ENCODE assay signal across 8 cellular contexts in the genomic region with DNA sequence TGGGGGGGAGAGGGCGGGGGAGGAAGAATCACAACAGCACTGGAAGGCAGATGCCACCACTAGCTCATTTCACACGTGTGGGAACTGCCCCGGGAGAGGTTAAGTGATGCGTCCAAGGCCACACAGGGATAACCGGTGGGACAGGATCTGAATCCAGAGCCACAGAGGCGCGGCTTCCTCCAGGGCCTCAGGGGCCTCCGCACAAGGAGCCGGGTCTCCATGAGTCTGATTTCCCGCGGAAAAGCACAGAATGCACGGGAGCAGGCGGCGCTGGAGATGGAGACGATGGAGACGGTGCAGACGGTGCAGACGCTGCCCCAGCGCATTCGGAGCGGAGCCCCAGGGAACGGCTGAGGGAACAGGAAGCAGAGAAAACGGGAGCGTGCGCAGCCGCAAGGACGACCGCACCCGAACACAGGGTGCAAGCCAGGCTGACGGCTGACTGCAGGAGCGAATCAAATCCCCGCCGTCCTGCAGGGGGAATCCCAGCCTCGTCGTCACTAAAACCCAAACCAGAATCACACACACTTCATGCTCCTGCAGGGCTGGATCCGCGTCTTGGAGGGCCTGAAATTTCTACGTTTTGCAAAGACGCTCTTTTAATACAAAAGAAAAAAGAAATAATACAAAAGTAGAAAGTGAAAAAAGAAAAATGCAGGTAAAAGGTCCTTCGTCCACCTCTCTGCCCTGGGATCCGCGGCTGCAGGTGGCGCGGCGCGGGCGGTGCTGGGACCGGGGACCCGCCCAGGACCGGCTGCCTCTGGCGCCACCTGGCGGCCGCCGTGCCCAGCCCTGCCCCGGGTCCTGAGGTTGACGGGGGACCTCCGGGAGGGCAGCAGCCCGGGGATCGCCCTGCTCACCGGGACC. TPM values are rescaled to one million over a fixed set of nuclear protein-coding genes. Genes with fewer than 3 reads are reported as not detected.
DNase-seq lines count a peak whose midpoint lies in the region; ATAC-seq and TF ChIP-seq lines count a peak whose summit lies in the region.

No MANE protein-coding gene starts in this region.

- H3K27ac Mint-ChIP-seq in nephron progenitor cell = no peak overlapping the region
- H3K27ac Mint-ChIP-seq in stimulated activated naive CD8-positive, alpha-beta T cell treated with anti-CD3 and anti-CD28 coated beads, Interleukin-15, amount 100 ng/mL, for 72 hours = peak overlapping the region; percentile 54 to 69

- no peaks in the 10 kb centered on the region for H3K9me3 ChIP-seq in esophagus muscularis mucosa

- H3K4me1 Mint-ChIP-seq in nephron progenitor cell = peaks cover 52% of the 10 kb centered on the region
- peaks cover 12% of the 10 kb centered on the region for H3K4me1 Mint-ChIP-seq in stimulated activated naive CD8-positive, alpha-beta T cell treated with anti-CD3 and anti-CD28 coated beads, Interleukin-15, amount 100 ng/mL, for 72 hours

- peak; percentile 35 for DNase-seq in NCI-H460 (ENCODE audit: extremely low read depth, low read depth)
- peak; percentile 79 for DNase-seq in activated T-cell treated with anti-CD3 and anti-CD28 coated beads for 48 hours (ENCODE audit: low read depth)
- DNase-seq in esophagus muscularis mucosa (ENCODE audit: extremely low spot score) = no peak
- peak; percentile 87 for DNase-seq in nephron progenitor cell
- peak; percentile 74 to 82 for DNase-seq in stimulated activated naive CD8-positive, alpha-beta T cell treated with anti-CD3 and anti-CD28 coated beads, Interleukin-15, amount 100 ng/mL, for 72 hours
- DNase-seq in NCI-H1092 (lab: John Stamatoyannopoulos, UW) = no peak

- H3K4me1 ChIP-seq in esophagus muscularis mucosa = peaks cover 12 to 18% (median 15%) of the 10 kb centered on the region in 4 donors

- intact Hi-C loops in esophagus muscularis mucosa (cut with DNase I) = no loop called here

- H3K36me3 ChIP-seq in esophagus muscularis mucosa = peaks cover 6 to 55% (median 38%) of the 10 kb centered on the region in 4 donors

- peaks cover 16% of the 10 kb centered on the region for H3K36me3 Mint-ChIP-seq in nephron progenitor cell (ENCODE audit: low read depth)

- TF ChIP-seq CTCF in esophagus muscularis mucosa (IDR thresholded peaks at IDR 0.05) (peak in 2 of 3 experiments; percentile 72 to 94), nephron progenitor cell (IDR thresholded peaks at IDR 0.05) (peak; percentile 91)

- H3K4me3 ChIP-seq in esophagus muscularis mucosa = peak overlapping the region; percentile 42 to 58 (median 50)

- no peaks in the 10 kb centered on the region for H3K27me3 Mint-ChIP-seq in nephron progenitor cell (ENCODE audit: low read depth, poor library complexity)
- H3K27me3 Mint-ChIP-seq in stimulated activated naive CD8-positive, alpha-beta T cell treated with anti-CD3 and anti-CD28 coated beads, Interleukin-15, amount 100 ng/mL, for 72 hours = no peaks in the 10 kb centered on the region

- H3K9me3 Mint-ChIP-seq in nephron progenitor cell = no peaks in the 10 kb centered on the region
- H3K9me3 Mint-ChIP-seq in stimulated activated naive CD8-positive, alpha-beta T cell treated with anti-CD3 and anti-CD28 coated beads, Interleukin-15, amount 100 ng/mL, for 72 hours = no peaks in the 10 kb centered on the region

- TF ChIP-seq EP300 in esophagus muscularis mucosa (IDR thresholded peaks at IDR 0.05) = no peak

- H3K27me3 ChIP-seq in esophagus muscularis mucosa = no peaks in the 10 kb centered on the region

- TF ChIP-seq POLR2A in esophagus muscularis mucosa (IDR thresholded peaks at IDR 0.05; ENCODE audit: low read depth) = no peak

- H3K27ac ChIP-seq in esophagus muscularis mucosa (replicated peaks in 1 of 4) = peak overlapping the region; percentile 26 to 69 (median 49)

- H3K4me3 Mint-ChIP-seq in nephron progenitor cell = no peak overlapping the region
- peak overlapping the region; percentile 84 to 90 for H3K4me3 Mint-ChIP-seq in stimulated activated naive CD8-positive, alpha-beta T cell treated with anti-CD3 and anti-CD28 coated beads, Interleukin-15, amount 100 ng/mL, for 72 hours

- ATAC-seq in GM18502 (IDR thresholded peaks at IDR 0.05; ENCODE audit: poor library complexity, unreplicated experiment) (peak; percentile 90), HG02840 (IDR thresholded peaks at IDR 0.05; ENCODE audit: low FRiP score, unreplicated experiment) (peak; percentile 87)
- peak; percentile 98 for ATAC-seq in stimulated activated naive CD8-positive, alpha-beta T cell treated with anti-CD3 and anti-CD28 coated beads, Interleukin-15, amount 100 ng/mL, for 72 hours

- WGBS in esophagus muscularis mucosa = 24% methylated on average over 53 of the region's 60 CpGs

RNA-seq across cellular contexts. Expression of a gene that starts 20.4 kb away (rescaled TPM):
- total RNA-seq in NCI-H460 (2014; rRNA removed; shearing (Covaris generic)) = 36.3 and 40.6 TPM in 2 replicates
- 62.9 and 80.6 TPM in 2 replicates for polyA plus RNA-seq in NCI-H460 (2014; cell fraction: nucleus; rRNA removed)
- 10 to 100 TPM; 46.6 to 80.8 (median 49.1) TPM for total RNA-seq in esophagus muscularis mucosa

RNA-seq across cellular contexts. Expression of a gene that starts 53.3 kb away (rescaled TPM):
- total RNA-seq in NCI-H460 (2014; rRNA removed; shearing (Covaris generic)) = 2,323 and 2,507 TPM in 2 replicates
- 620 and 789 TPM in 2 replicates for polyA plus RNA-seq in NCI-H460 (2014; cell fraction: nucleus; rRNA removed)
- 100 to 1,000 TPM; 157 to 211 (median 197) TPM for total RNA-seq in esophagus muscularis mucosa

Comparison
In these comparisons a context has a peak if more than half of its experiments do, and no peak if none do; other contexts are left out.
1. DNase-seq: peak in NCI-H460 (single experiment), activated T-cell treated with anti-CD3 and anti-CD28 coated beads for 48 hours (single experiment), nephron progenitor cell (single experiment) and stimulated activated naive CD8-positive, alpha-beta T cell treated with anti-CD3 and anti-CD28 coated beads, Interleukin-15, amount 100 ng/mL, for 72 hours (2 of 2); none in esophagus muscularis mucosa (single experiment) and NCI-H1092 (single experiment).
2. RNA of a gene that starts 53.3 kb away (total RNA-seq): 2,323 to 2,507 TPM in NCI-H460; 157 to 211 TPM in esophagus muscularis mucosa; every median in the first group is over 10 times any median in the second.
3. Peak in every context shown above with its lines, with median percentiles within 50 percentile points of each other: ATAC-seq.